ENCODE assay signal across 1 cellular context in the genomic region with DNA sequence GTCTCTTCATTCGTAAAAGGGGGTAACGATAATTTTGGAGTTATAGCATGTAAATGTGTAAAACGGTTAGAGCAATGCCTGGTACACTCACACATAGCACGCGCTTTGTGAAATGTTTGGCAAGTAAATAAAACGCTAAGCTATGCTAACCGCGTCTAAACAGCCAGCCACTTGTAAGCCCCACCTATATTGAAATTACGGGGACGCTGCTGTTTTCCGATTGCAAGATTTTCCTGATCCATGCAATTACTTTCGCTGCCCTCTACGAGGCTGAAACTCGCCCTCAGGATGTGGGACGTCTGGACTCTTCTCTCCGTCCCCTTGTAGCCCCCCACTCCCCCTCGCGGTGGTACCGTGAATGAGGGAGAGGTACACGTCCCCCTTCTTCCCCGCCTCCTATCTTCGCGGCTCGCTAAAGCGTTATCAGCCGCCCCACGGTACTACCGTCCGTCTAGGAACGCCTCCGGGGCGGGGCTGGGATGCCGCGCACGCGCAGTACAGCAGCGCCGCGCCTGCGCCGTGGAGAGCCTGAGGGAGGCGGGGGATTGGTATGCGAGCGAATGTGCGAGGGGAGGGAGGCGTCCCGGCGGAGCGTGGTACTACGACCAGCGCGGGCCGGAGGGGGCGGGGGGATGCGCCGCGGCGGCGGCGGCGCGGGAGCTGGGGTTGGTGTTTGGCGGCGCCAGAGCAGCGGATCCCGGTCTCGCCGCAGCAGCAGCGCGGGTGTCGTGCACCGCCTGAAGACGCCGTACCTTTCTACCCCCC.
TF ChIP-seq lines count a peak whose summit lies in the region.

Gene STIM2, plus strand, starts transcription at position 685 of the 765 bp plus-strand sequence.

TF ChIP-seq in HepG2, 621 proteins besides CTCF, POLR2A, EP300 and RAD21 (continued from another document and continues in another):
- TF ChIP-seq, protein P1, sequence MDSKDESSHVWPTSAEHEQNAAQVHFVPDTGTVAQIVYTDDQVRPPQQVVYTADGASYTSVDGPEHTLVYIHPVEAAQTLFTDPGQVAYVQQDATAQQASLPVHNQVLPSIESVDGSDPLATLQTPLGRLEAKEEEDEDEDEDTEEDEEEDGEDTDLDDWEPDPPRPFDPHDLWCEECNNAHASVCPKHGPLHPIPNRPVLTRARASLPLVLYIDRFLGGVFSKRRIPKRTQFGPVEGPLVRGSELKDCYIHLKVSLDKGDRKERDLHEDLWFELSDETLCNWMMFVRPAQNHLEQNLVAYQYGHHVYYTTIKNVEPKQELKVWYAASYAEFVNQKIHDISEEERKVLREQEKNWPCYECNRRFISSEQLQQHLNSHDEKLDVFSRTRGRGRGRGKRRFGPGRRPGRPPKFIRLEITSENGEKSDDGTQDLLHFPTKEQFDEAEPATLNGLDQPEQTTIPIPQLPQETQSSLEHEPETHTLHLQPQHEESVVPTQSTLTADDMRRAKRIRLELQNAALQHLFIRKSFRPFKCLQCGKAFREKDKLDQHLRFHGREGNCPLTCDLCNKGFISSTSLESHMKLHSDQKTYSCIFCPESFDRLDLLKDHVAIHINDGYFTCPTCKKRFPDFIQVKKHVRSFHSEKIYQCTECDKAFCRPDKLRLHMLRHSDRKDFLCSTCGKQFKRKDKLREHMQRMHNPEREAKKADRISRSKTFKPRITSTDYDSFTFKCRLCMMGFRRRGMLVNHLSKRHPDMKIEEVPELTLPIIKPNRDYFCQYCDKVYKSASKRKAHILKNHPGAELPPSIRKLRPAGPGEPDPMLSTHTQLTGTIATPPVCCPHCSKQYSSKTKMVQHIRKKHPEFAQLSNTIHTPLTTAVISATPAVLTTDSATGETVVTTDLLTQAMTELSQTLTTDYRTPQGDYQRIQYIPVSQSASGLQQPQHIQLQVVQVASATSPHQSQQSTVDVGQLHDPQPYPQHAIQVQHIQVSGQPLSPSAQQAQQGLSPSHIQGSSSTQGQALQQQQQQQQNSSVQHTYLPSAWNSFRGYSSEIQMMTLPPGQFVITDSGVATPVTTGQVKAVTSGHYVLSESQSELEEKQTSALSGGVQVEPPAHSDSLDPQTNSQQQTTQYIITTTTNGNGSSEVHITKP (CRISPR knock-in tag; IDR thresholded peaks at IDR 0.05; ENCODE audit: low read depth) = no peak; the same call in 1 of the 2 replicates
- TF ChIP-seq U2AF1 (optimal IDR thresholded peaks at IDR 0.05; ENCODE audit: low read depth, low read length) = no peak
- no peak for TF ChIP-seq TFE3 (CRISPR knock-in tag; IDR thresholded peaks at IDR 0.05)
- no peak for TF ChIP-seq PAX8 (CRISPR knock-in tag; IDR thresholded peaks at IDR 0.05; ENCODE audit: borderline replicate concordance)
- peak; percentile 68 for TF ChIP-seq ZNF543 (CRISPR knock-in tag; IDR thresholded peaks at IDR 0.05)
- no peak for TF ChIP-seq BATF2 (CRISPR knock-in tag; IDR thresholded peaks at IDR 0.05)
- no peak for TF ChIP-seq ZNF773 (CRISPR knock-in tag; IDR thresholded peaks at IDR 0.05; ENCODE audit: borderline replicate concordance)
- no peak for TF ChIP-seq ZNF674 (CRISPR knock-in tag; IDR thresholded peaks at IDR 0.05; ENCODE audit: low read depth)
- TF ChIP-seq ZFY (CRISPR knock-in tag; IDR thresholded peaks at IDR 0.05) = peak; percentile 53
- TF ChIP-seq NKX3-1 (CRISPR knock-in tag; IDR thresholded peaks at IDR 0.05) = no peak
- TF ChIP-seq, protein P2, sequence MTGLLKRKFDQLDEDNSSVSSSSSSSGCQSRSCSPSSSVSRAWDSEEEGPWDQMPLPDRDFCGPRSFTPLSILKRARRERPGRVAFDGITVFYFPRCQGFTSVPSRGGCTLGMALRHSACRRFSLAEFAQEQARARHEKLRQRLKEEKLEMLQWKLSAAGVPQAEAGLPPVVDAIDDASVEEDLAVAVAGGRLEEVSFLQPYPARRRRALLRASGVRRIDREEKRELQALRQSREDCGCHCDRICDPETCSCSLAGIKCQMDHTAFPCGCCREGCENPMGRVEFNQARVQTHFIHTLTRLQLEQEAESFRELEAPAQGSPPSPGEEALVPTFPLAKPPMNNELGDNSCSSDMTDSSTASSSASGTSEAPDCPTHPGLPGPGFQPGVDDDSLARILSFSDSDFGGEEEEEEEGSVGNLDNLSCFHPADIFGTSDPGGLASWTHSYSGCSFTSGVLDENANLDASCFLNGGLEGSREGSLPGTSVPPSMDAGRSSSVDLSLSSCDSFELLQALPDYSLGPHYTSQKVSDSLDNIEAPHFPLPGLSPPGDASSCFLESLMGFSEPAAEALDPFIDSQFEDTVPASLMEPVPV (CRISPR knock-in tag; IDR thresholded peaks at IDR 0.05) = no peak
- TF ChIP-seq, protein P3, sequence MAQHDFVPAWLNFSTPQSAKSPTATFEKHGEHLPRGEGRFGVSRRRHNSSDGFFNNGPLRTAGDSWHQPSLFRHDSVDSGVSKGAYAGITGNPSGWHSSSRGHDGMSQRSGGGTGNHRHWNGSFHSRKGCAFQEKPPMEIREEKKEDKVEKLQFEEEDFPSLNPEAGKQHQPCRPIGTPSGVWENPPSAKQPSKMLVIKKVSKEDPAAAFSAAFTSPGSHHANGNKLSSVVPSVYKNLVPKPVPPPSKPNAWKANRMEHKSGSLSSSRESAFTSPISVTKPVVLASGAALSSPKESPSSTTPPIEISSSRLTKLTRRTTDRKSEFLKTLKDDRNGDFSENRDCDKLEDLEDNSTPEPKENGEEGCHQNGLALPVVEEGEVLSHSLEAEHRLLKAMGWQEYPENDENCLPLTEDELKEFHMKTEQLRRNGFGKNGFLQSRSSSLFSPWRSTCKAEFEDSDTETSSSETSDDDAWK (CRISPR knock-in tag; IDR thresholded peaks at IDR 0.05) = no peak
- TF ChIP-seq, protein P4, sequence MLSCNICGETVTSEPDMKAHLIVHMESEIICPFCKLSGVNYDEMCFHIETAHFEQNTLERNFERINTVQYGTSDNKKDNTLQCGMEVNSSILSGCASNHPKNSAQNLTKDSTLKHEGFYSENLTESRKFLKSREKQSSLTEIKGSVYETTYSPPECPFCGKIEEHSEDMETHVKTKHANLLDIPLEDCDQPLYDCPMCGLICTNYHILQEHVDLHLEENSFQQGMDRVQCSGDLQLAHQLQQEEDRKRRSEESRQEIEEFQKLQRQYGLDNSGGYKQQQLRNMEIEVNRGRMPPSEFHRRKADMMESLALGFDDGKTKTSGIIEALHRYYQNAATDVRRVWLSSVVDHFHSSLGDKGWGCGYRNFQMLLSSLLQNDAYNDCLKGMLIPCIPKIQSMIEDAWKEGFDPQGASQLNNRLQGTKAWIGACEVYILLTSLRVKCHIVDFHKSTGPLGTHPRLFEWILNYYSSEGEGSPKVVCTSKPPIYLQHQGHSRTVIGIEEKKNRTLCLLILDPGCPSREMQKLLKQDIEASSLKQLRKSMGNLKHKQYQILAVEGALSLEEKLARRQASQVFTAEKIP (CRISPR knock-in tag; IDR thresholded peaks at IDR 0.05; ENCODE audit: borderline replicate concordance) = no peak
- no peak for TF ChIP-seq KAT2B (IDR thresholded peaks at IDR 0.05; ENCODE audit: borderline replicate concordance, low read depth, low read length)
- TF ChIP-seq HNRNPLL (IDR thresholded peaks at IDR 0.05; ENCODE audit: low read depth, low read length, poor library complexity, severe bottlenecking) = peak; percentile 78
- peak; percentile 37; the same call in 1 of the 3 replicates for TF ChIP-seq MXI1 (IDR thresholded peaks at IDR 0.05; ENCODE audit: borderline replicate concordance, low read depth, low read length)
- no peak for TF ChIP-seq ZBTB43 (CRISPR knock-in tag; conservative IDR thresholded peaks at IDR 0.05)
- peak; percentile 94 for TF ChIP-seq AKAP8 (CRISPR knock-in tag; IDR thresholded peaks at IDR 0.05)
- TF ChIP-seq ZNF609 (CRISPR knock-in tag; IDR thresholded peaks at IDR 0.05; ENCODE audit: borderline replicate concordance) = peak; percentile 52; the same call in 1 of the 2 replicates
- TF ChIP-seq, protein P5, sequence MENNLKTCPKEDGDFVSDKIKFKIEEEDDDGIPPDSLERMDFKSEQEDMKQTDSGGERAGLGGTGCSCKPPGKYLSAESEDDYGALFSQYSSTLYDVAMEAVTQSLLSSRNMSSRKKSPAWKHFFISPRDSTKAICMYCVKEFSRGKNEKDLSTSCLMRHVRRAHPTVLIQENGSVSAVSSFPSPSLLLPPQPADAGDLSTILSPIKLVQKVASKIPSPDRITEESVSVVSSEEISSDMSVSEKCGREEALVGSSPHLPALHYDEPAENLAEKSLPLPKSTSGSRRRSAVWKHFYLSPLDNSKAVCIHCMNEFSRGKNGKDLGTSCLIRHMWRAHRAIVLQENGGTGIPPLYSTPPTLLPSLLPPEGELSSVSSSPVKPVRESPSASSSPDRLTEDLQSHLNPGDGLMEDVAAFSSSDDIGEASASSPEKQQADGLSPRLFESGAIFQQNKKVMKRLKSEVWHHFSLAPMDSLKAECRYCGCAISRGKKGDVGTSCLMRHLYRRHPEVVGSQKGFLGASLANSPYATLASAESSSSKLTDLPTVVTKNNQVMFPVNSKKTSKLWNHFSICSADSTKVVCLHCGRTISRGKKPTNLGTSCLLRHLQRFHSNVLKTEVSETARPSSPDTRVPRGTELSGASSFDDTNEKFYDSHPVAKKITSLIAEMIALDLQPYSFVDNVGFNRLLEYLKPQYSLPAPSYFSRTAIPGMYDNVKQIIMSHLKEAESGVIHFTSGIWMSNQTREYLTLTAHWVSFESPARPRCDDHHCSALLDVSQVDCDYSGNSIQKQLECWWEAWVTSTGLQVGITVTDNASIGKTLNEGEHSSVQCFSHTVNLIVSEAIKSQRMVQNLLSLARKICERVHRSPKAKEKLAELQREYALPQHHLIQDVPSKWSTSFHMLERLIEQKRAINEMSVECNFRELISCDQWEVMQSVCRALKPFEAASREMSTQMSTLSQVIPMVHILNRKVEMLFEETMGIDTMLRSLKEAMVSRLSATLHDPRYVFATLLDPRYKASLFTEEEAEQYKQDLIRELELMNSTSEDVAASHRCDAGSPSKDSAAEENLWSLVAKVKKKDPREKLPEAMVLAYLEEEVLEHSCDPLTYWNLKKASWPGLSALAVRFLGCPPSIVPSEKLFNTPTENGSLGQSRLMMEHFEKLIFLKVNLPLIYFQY (CRISPR knock-in tag; IDR thresholded peaks at IDR 0.05; ENCODE audit: borderline replicate concordance) = no peak
- TF ChIP-seq ZNF468 (CRISPR knock-in tag; IDR thresholded peaks at IDR 0.05) = no peak
- TF ChIP-seq ZNF510 (CRISPR knock-in tag; IDR thresholded peaks at IDR 0.05; ENCODE audit: low read depth) = no peak
- no peak for TF ChIP-seq RORA (CRISPR knock-in tag; IDR thresholded peaks at IDR 0.05)
- TF ChIP-seq NCOA5 (CRISPR knock-in tag; IDR thresholded peaks at IDR 0.05) = no peak
- no peak for TF ChIP-seq ZNF256 (CRISPR knock-in tag; conservative IDR thresholded peaks at IDR 0.05)
- TF ChIP-seq PHB2 (IDR thresholded peaks at IDR 0.05; ENCODE audit: partially characterized antibody) = no peak
- TF ChIP-seq ZFP36L1 (CRISPR knock-in tag; IDR thresholded peaks at IDR 0.05) = peak; percentile 70; the same call in 1 of the 2 replicates
- peak; percentile 66; the same call in 1 of the 2 replicates for TF ChIP-seq SP4 (CRISPR knock-in tag; IDR thresholded peaks at IDR 0.05)
- TF ChIP-seq MTA1 (CRISPR knock-in tag; IDR thresholded peaks at IDR 0.05; ENCODE audit: borderline replicate concordance) = peak; percentile 75; the same call in 1 of the 2 replicates
- TF ChIP-seq GABPB1 (CRISPR knock-in tag; IDR thresholded peaks at IDR 0.05) = peak; percentile 52; the same call in 1 of the 2 replicates
- TF ChIP-seq JUNB (CRISPR knock-in tag; IDR thresholded peaks at IDR 0.05; ENCODE audit: borderline replicate concordance) = no peak
- TF ChIP-seq TEAD2 (CRISPR knock-in tag; IDR thresholded peaks at IDR 0.05) = no peak
